Comparison of ENCODE assay signal across 8 cellular contexts in the genomic region with DNA sequence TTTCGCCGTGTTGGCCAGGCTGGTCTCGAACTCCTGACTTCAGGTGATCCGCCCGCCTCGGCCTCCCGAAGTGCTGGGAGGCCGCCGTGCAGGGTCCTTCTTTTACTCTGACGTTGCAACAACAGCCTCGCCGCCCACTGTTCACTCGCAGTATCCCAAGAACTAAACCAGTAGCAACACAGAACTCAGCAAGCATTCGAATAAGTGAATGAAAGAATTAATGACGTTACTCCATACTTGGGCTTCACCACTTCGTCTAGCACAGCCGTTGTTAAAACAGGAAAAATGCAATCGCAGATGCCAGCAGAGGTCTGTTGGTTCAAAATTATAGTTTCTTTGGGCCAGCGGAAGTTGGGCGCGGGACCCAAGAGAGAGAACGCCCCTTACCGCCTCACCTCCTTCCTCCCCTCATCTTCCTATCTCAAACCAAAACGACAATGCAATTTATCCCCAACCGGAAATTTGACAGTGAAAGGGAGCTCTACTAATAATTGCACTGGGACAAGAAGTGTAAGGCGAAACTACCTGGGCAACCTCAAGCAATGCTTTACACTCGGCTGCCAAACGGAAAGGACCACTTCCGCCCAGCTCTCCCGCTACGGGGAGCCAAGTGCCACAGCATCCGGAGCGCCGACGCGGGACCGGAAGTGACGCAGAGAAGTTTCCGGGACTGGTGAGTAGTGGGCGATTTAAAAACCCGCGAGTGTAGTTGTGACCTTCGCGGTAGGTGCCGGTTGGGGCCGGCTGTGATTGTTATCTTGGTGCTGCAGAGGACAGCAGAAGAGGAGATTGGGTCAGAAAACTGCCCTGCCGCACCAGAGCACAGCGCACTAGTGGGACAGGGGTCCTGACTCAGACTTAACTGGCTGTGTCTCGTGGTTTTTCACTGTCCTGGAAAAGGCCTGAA. TPM values are rescaled to one million over a fixed set of nuclear protein-coding genes. Genes with fewer than 3 reads are reported as not detected.
DNase-seq lines count a peak whose midpoint lies in the region; ATAC-seq and TF ChIP-seq lines count a peak whose summit lies in the region.

Gene NIF3L1 (plus strand): TSS at position 653 of the 907 bp plus-strand sequence. CDS start 2,573 bp downstream, outside the sequence.
Gene PPIL3 (minus strand): TSS at position 359 of the 907 bp plus-strand sequence. CDS start 1,462 bp downstream, outside the sequence.

- ATAC-seq in GM18499 (IDR thresholded peaks at IDR 0.05; ENCODE audit: insufficient read depth, unreplicated experiment) (peak; percentile 77), HG02970 (IDR thresholded peaks at IDR 0.05; ENCODE audit: low FRiP score, unreplicated experiment) (peak; percentile 87), right cardiac atrium (peak; percentile 97 to 98)

- H3K4me3 Mint-ChIP-seq in T-helper 2 cell treated with Interferon-gamma antibody and Interleukin-4, amounts not matched to agents 5 μg/mL and 100 μg/mL, for 36 hours, result peak within 1 kb of the TSS; percentile 97

- peak; percentile 93 to 95 for DNase-seq in NCI-H1930 (lab: John Stamatoyannopoulos, UW)
- DNase-seq in T-helper 2 cell treated with Interferon-gamma antibody and Interleukin-4, amounts not matched to agents 5 μg/mL and 100 μg/mL, for 36 hours (ENCODE audit: low spot score), result peak; percentile 98
- peak; percentile 91 to 98 for DNase-seq in ascending aorta (ENCODE audit: low spot score in 2 of 2)
- peak; percentile 97 to 98 (median 98) for DNase-seq in right cardiac atrium
- peak; percentile 96 for DNase-seq in putamen (ENCODE audit: low spot score)
- DNase-seq in vagina (ENCODE audit: extremely low spot score in 2 of 2), result peak; percentile 97

- WGBS in right cardiac atrium, result under 1% methylated on average over 49 of the region's 49 CpGs

- no peaks in the 10 kb centered on the region for H3K27me3 Mint-ChIP-seq in T-helper 2 cell treated with Interferon-gamma antibody and Interleukin-4, amounts not matched to agents 5 μg/mL and 100 μg/mL, for 36 hours (ENCODE audit: low read depth)

- peak within 1 kb of the TSS; percentile 90 to 94 for H3K27ac ChIP-seq in ascending aorta
- peak within 1 kb of the TSS; percentile 97 for H3K27ac ChIP-seq in right cardiac atrium (ENCODE audit: low read length)
- peak within 1 kb of the TSS; percentile 93 for H3K27ac ChIP-seq in vagina

- peaks cover 34% of the 10 kb centered on the region for H3K36me3 Mint-ChIP-seq in T-helper 2 cell treated with Interferon-gamma antibody and Interleukin-4, amounts not matched to agents 5 μg/mL and 100 μg/mL, for 36 hours (ENCODE audit: low read depth)

- TF ChIP-seq POLR2A in vagina (IDR thresholded peaks at IDR 0.05), result peak in 1 of 2 donors; percentile 26

- intact Hi-C loops in ascending aorta (cut with DNase I), result loop anchor here (1.0 to 5.0 kb wide), 7 partner anchors 25 to 363 kb away; partner anchors contain the start of genes BZW1, CFLAR, CLK1 and HYCC2
- intact Hi-C loops in right cardiac atrium (cut with DNase I), result no loop called here
- intact Hi-C loops in vagina (cut with DNase I), result no loop called here

- H3K9me3 ChIP-seq in ascending aorta (no peaks in the 10 kb centered on the region), right cardiac atrium (ENCODE audit: control insufficient read depth, low read length) (no peaks in the 10 kb centered on the region), vagina (no peaks in the 10 kb centered on the region)

- H3K27me3 ChIP-seq in ascending aorta, result no peaks in the 10 kb centered on the region
- H3K27me3 ChIP-seq in right cardiac atrium (ENCODE audit: control insufficient read depth, insufficient read depth), result no peaks in the 10 kb centered on the region
- H3K27me3 ChIP-seq in vagina, result no peaks in the 10 kb centered on the region

- H3K4me1 Mint-ChIP-seq in T-helper 2 cell treated with Interferon-gamma antibody and Interleukin-4, amounts not matched to agents 5 μg/mL and 100 μg/mL, for 36 hours (ENCODE audit: low read depth), result peaks cover 45% of the 10 kb centered on the region

- H3K27ac Mint-ChIP-seq in T-helper 2 cell treated with Interferon-gamma antibody and Interleukin-4, amounts not matched to agents 5 μg/mL and 100 μg/mL, for 36 hours, result peak within 1 kb of the TSS; percentile 99

- peaks cover 10 to 17% of the 10 kb centered on the region in 2 donors for H3K36me3 ChIP-seq in ascending aorta
- H3K36me3 ChIP-seq in vagina, result peaks cover 0 to 22% of the 10 kb centered on the region in 2 donors

- no peaks in the 10 kb centered on the region for H3K9me3 Mint-ChIP-seq in T-helper 2 cell treated with Interferon-gamma antibody and Interleukin-4, amounts not matched to agents 5 μg/mL and 100 μg/mL, for 36 hours

- H3K4me1 ChIP-seq in ascending aorta, result peaks cover 7 to 17% of the 10 kb centered on the region in 2 donors
- H3K4me1 ChIP-seq in right cardiac atrium (ENCODE audit: control insufficient read depth, insufficient read depth, low read length), result no peaks in the 10 kb centered on the region
- peaks cover 31% of the 10 kb centered on the region for H3K4me1 ChIP-seq in vagina

- H3K4me3 ChIP-seq in ascending aorta (peak within 1 kb of the TSS; percentile 79 to 81), right cardiac atrium (ENCODE audit: low read length) (peak within 1 kb of the TSS; percentile 87), vagina (peak within 1 kb of the TSS; percentile 69 to 82)

- peak in 1 of 3 experiments; percentile 15 for TF ChIP-seq CTCF in ascending aorta (IDR thresholded peaks at IDR 0.05)
- TF ChIP-seq CTCF in vagina (IDR thresholded peaks at IDR 0.05), result no peak

RNA-seq across cellular contexts. Expression of gene NIF3L1, which starts in this region (rescaled TPM):
- total RNA-seq in ascending aorta (55.3 TPM), right cardiac atrium (10 to 100 TPM; 16.6 to 23.1 (median 19.8) TPM), vagina (18.7 TPM)
- 22.5 TPM for polyA plus RNA-seq in right cardiac atrium

RNA-seq across cellular contexts. Expression of gene PPIL3, which starts in this region (rescaled TPM):
- total RNA-seq in ascending aorta (0.64 TPM), right cardiac atrium (10 to 100 TPM; 23.4 to 31.5 (median 26.2) TPM), vagina (16.2 TPM)
- polyA plus RNA-seq in right cardiac atrium, result 19.6 TPM

Comparison
In these comparisons a context has a peak if more than half of its experiments do, and no peak if none do; other contexts are left out.
1. Peak in every context shown above with its lines: DNase-seq, ATAC-seq, H3K4me3 ChIP-seq and H3K27ac ChIP-seq.
2. RNA of gene PPIL3 (total RNA-seq): 23.4 to 31.5 TPM in right cardiac atrium and 16.2 TPM in vagina (single experiment); 0.64 TPM in ascending aorta (single experiment); every median in the first group is over 10 times any median in the second.